In genomic region chr14:24430143-24430681, GRCh38 we compare ENCODE assay signal across 1 cellular context.
A peak's percentile ranks its signal among the peaks of the same experiment; 100 is the strongest.
TF ChIP-seq lines count a peak whose summit lies in the region.

No MANE protein-coding gene starts in this region.

TF ChIP-seq in HEK293, 187 proteins besides CTCF, POLR2A, EP300 and RAD21 (continued from another document):
- TF ChIP-seq PRDM4 (tag by site-specific recombination; IDR thresholded peaks at IDR 0.05), result no peak
- TF ChIP-seq ZNF350 (tag by site-specific recombination; IDR thresholded peaks at IDR 0.05), result no peak
- TF ChIP-seq ZNF335 (tag by site-specific recombination; conservative IDR thresholded peaks at IDR 0.05), result peak; percentile 52
- TF ChIP-seq ZFHX2 (tag by site-specific recombination; conservative IDR thresholded peaks at IDR 0.05), result 0 out of 2 replicates have a peak, but pooled peaks have one; percentile 5
- peak; percentile 95 for TF ChIP-seq SCRT1 (tag by site-specific recombination; IDR thresholded peaks at IDR 0.05; ENCODE audit: borderline replicate concordance)
- 0 out of 2 replicates have a peak, but pooled peaks have one; percentile 21 for TF ChIP-seq ZNF10 (tag by site-specific recombination; IDR thresholded peaks at IDR 0.05)
- TF ChIP-seq ZBTB8A (tag by site-specific recombination; IDR thresholded peaks at IDR 0.05), result no peak
- TF ChIP-seq ZNF175 (tag by site-specific recombination; IDR thresholded peaks at IDR 0.05), result no peak
- no peak for TF ChIP-seq ZNF133 (tag by site-specific recombination; IDR thresholded peaks at IDR 0.05)
- 0 out of 2 replicates have a peak, but pooled peaks have one; percentile 2 for TF ChIP-seq ZSCAN30 (tag by site-specific recombination; IDR thresholded peaks at IDR 0.05)
- no peak; the same call in 1 of the 2 replicates for TF ChIP-seq ZBTB48 (tag by site-specific recombination; IDR thresholded peaks at IDR 0.05)
TF ChIP-seq in HEK293: peak in this region for 14.
